Comparison of ENCODE assay signal across 8 cellular contexts in the genomic region with DNA sequence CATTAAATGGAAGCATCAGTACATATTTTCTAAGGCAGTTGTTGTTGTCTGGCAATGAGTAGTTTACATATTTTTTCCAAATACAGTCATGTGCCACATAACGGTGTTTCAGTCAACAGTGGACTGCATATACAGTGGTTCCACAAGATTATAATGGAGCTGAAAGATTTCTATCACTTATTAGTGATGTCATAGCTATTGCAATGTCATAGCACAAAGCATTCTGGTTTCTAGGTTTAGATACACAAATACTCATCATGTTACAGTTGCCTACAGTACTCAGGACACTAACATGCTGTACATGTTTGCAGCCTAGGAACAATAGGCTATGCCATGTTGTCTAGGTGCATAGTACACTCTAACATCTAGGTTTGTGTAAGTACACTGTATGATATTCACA. TPM values are rescaled to one million over a fixed set of nuclear protein-coding genes. Genes with fewer than 3 reads are reported as not detected.
"Had no signal": no experiment of that assay in that cellular context is flagged by ENCODE, and none has a peak within 500 bp of the region (broad histone marks: within the 10 kb centered on the region; RNA-seq: fewer than 3 reads in every experiment).

No MANE protein-coding gene starts in this region.

- H3K4me3 ChIP-seq: K562 had no signal

- DNase-seq: IMR-90, KBM-7, KG1 had no signal

- H3K27ac ChIP-seq: HL-60, KMS-11 had no signal

- H3K9ac ChIP-seq: KMS-11 had no signal

- H3K4me2 ChIP-seq: KMS-11 had no signal

- FAIRE-seq: HTR-8/SVneo, K562 had no signal

- ATAC-seq: K562 had no signal

RNA-seq across cellular contexts. Expression of a gene that starts 45.0 kb away (rescaled TPM):
- polyA plus RNA-seq: IgD-negative memory B cell had no signal
